ENCODE assay signal across 22 cellular contexts in the genomic region with DNA sequence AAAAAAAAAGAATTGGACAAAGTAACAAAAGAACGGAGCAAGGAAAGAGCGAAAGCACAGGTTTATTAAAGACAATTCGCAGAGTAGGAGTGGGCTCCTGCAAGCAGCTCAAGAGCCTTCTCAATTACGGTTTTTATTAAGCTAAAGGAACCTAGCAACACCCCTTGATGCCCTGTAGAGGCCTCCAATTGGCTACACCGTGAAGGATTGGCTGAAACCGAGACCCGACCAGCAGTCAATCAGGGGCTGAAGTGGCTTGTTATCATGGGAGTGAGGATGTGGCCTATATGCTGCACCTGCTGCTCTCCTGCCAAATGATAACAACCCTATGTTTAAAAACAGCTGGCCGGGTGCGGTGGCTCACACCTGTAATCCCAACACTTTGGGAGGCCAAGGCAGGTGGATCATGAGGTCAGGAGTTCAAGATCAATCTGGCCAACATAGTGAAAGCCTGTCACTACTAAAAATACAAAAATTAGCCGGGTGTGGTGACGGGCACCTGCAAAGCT. TPM values are rescaled to one million over a fixed set of nuclear protein-coding genes. Genes with fewer than 3 reads are reported as not detected.
"Had no signal": no experiment of that assay in that cellular context is flagged by ENCODE, and none has a peak within 500 bp of the region (broad histone marks: within the 10 kb centered on the region; RNA-seq: fewer than 3 reads in every experiment).

No MANE protein-coding gene starts in this region.

- H3K9me3 Mint-ChIP-seq: activated CD4-positive, alpha-beta T cell treated with anti-CD3 and anti-CD28 coated beads, Interleukin-2, amount 10 ng/mL, durations not matched to agents 24 days and 14 days; activated naive CD8-positive, alpha-beta T cell treated with anti-CD3 and anti-CD28 coated beads, Interleukin-2, amount 50 U/mL, for 24 hours; activated T-helper 1 cell treated with anti-CD3 and anti-CD28 coated beads, Interleukin-12 subunit alpha, Interleukin-12 subunit beta, Interleukin-2, Interleukin-4 antibody, amounts not matched to agents 30 ng/mL and 10 ng/mL and 1 ng/mL, durations not matched to agents 14 hours and 24 hours and 36 hours; nephron progenitor cell had no signal

- H3K27ac Mint-ChIP-seq: activated CD4-positive, alpha-beta T cell treated with anti-CD3 and anti-CD28 coated beads, Interleukin-2, amount 10 ng/mL, durations not matched to agents 24 days and 14 days; activated CD8-positive, alpha-beta T cell treated with anti-CD3 and anti-CD28 coated beads, Interleukin-2, amount 10 ng/mL, durations not matched to agents 7 days and 5 days; activated naive CD8-positive, alpha-beta T cell treated with anti-CD3 and anti-CD28 coated beads, Interleukin-2, amount 50 U/mL, for 24 hours; activated T-helper 1 cell treated with anti-CD3 and anti-CD28 coated beads, Interleukin-12 subunit alpha, Interleukin-12 subunit beta, Interleukin-2, Interleukin-4 antibody, amounts not matched to agents 30 ng/mL and 10 ng/mL and 1 ng/mL, durations not matched to agents 14 hours and 24 hours and 36 hours; nephron progenitor cell had no signal

- DNase-seq: activated CD4-positive, alpha-beta T cell treated with anti-CD3 and anti-CD28 coated beads, Interleukin-2, amount 10 ng/mL, durations not matched to agents 24 days and 14 days; activated CD8-positive, alpha-beta T cell treated with anti-CD3 and anti-CD28 coated beads, Interleukin-2, amount 10 ng/mL, durations not matched to agents 7 days and 5 days; activated gamma-delta T cell; activated naive CD4-positive, alpha-beta T cell treated with anti-CD3 and anti-CD28 coated beads, Interleukin-2, amount 50 U/mL, for 16 hours; activated naive CD8-positive, alpha-beta T cell treated with anti-CD3 and anti-CD28 coated beads, Interleukin-2, amount 50 U/mL, for 24 hours; cerebellar nuclear complex; head of caudate nucleus; lower lobe of right lung; mesendoderm; mucosa of descending colon; nephron progenitor cell; pancreas; right cardiac atrium; stimulated activated CD4-positive, alpha-beta T cell treated with anti-CD3 and anti-CD28 coated beads, Interleukin-4, amount 100 ng/mL, for 24 hours; stimulated activated naive CD8-positive, alpha-beta T cell treated with anti-CD3 and anti-CD28 coated beads, Interleukin-15, Interleukin-2, amounts not matched to agents 100 U/mL and 50 U/mL, for 24 hours; T-helper 9 cell; thyroid gland; upper lobe of right lung had no signal

- H3K27me3 Mint-ChIP-seq: activated CD4-positive, alpha-beta T cell treated with anti-CD3 and anti-CD28 coated beads, Interleukin-2, amount 10 ng/mL, durations not matched to agents 24 days and 14 days; activated naive CD8-positive, alpha-beta T cell treated with anti-CD3 and anti-CD28 coated beads, Interleukin-2, amount 50 U/mL, for 24 hours had no signal

- ATAC-seq: activated CD8-positive, alpha-beta T cell treated with anti-CD3 and anti-CD28 coated beads, Interleukin-2, amount 10 ng/mL, durations not matched to agents 7 days and 5 days; activated naive CD8-positive, alpha-beta T cell treated with anti-CD3 and anti-CD28 coated beads, Interleukin-2, amount 50 U/mL, for 24 hours; gastroesophageal sphincter; left lobe of liver; lower lobe of right lung; mucosa of descending colon; pancreas; right cardiac atrium; stimulated activated naive CD8-positive, alpha-beta T cell treated with anti-CD3 and anti-CD28 coated beads, Interleukin-15, Interleukin-2, amounts not matched to agents 100 U/mL and 50 U/mL, for 24 hours; upper lobe of right lung had no signal

- H3K4me1 Mint-ChIP-seq: activated CD4-positive, alpha-beta T cell treated with anti-CD3 and anti-CD28 coated beads, Interleukin-2, amount 10 ng/mL, durations not matched to agents 24 days and 14 days; activated naive CD8-positive, alpha-beta T cell treated with anti-CD3 and anti-CD28 coated beads, Interleukin-2, amount 50 U/mL, for 24 hours; nephron progenitor cell had no signal

- H3K4me3 Mint-ChIP-seq: activated CD4-positive, alpha-beta T cell treated with anti-CD3 and anti-CD28 coated beads, Interleukin-2, amount 10 ng/mL, durations not matched to agents 24 days and 14 days; activated CD8-positive, alpha-beta T cell treated with anti-CD3 and anti-CD28 coated beads, Interleukin-2, amount 10 ng/mL, durations not matched to agents 7 days and 5 days; activated naive CD8-positive, alpha-beta T cell treated with anti-CD3 and anti-CD28 coated beads, Interleukin-2, amount 50 U/mL, for 24 hours; activated T-helper 1 cell treated with anti-CD3 and anti-CD28 coated beads, Interleukin-12 subunit alpha, Interleukin-12 subunit beta, Interleukin-2, Interleukin-4 antibody, amounts not matched to agents 30 ng/mL and 10 ng/mL and 1 ng/mL, durations not matched to agents 14 hours and 24 hours and 36 hours; nephron progenitor cell had no signal

RNA-seq across cellular contexts. Expression of gene AP3B2, which starts 20.4 kb away (rescaled TPM):
- total RNA-seq: activated CD4-positive, alpha-beta T cell treated with anti-CD3 and anti-CD28 coated beads, Interleukin-2, amount 10 ng/mL, durations not matched to agents 24 days and 14 days; activated CD8-positive, alpha-beta T cell treated with anti-CD3 and anti-CD28 coated beads, Interleukin-2, amount 10 ng/mL, durations not matched to agents 7 days and 5 days; left lobe of liver; pulmonary artery endothelial cell had no signal
